Comparison of ENCODE assay signal across 1 cellular context in genomic region chr1:20661235-20662109, GRCh38.
TF ChIP-seq lines count a peak whose summit lies in the region.

Gene DDOST (minus strand): TSS chr1:20661369. CDS start chr1:20661350, 19 bp downstream.

TF ChIP-seq in HepG2, 621 proteins besides CTCF, POLR2A, EP300 and RAD21 (continued from another document and continues in another):
- TF ChIP-seq ZNF503 (CRISPR knock-in tag; IDR thresholded peaks at IDR 0.05), result 0 out of 2 replicates have a peak, but pooled peaks have one; percentile 32
- TF ChIP-seq ESRRA (CRISPR knock-in tag; IDR thresholded peaks at IDR 0.05; ENCODE audit: low read depth), result no peak
- no peak; the same call in 1 of the 2 replicates for TF ChIP-seq ZNF580 (CRISPR knock-in tag; IDR thresholded peaks at IDR 0.05; ENCODE audit: borderline replicate concordance, low read depth)
- peak; percentile 41; the same call in 1 of the 2 replicates for TF ChIP-seq HOMEZ (CRISPR knock-in tag; IDR thresholded peaks at IDR 0.05; ENCODE audit: low read depth)
- TF ChIP-seq RCOR2 (CRISPR knock-in tag; IDR thresholded peaks at IDR 0.05), result no peak
- TF ChIP-seq CREB1 (IDR thresholded peaks at IDR 0.05), result peak; percentile 66
- peak; percentile 88 for TF ChIP-seq CREB1 (CRISPR knock-in tag; IDR thresholded peaks at IDR 0.05)
- peak; percentile 68; the same call in 1 of the 2 replicates for TF ChIP-seq ZBTB34 (CRISPR knock-in tag; IDR thresholded peaks at IDR 0.05)
- TF ChIP-seq CREB3 (CRISPR knock-in tag; IDR thresholded peaks at IDR 0.05), result no peak
- TF ChIP-seq ZSCAN9 (CRISPR knock-in tag; IDR thresholded peaks at IDR 0.05; ENCODE audit: borderline replicate concordance), result peak; percentile 62; the same call in 1 of the 2 replicates
- TF ChIP-seq NFKBIZ (CRISPR knock-in tag; IDR thresholded peaks at IDR 0.05), result no peak
- 0 out of 2 replicates have a peak, but pooled peaks have one; percentile 45 for TF ChIP-seq IRX3 (CRISPR knock-in tag; IDR thresholded peaks at IDR 0.05; ENCODE audit: borderline replicate concordance, low read depth)
- TF ChIP-seq ELF1 (CRISPR knock-in tag; IDR thresholded peaks at IDR 0.05), result peak; percentile 98
- no peak for TF ChIP-seq ZBTB49 (CRISPR knock-in tag; IDR thresholded peaks at IDR 0.05; ENCODE audit: borderline replicate concordance)
- peak; percentile 30; the same call in 1 of the 2 replicates for TF ChIP-seq ZNF230 (CRISPR knock-in tag; IDR thresholded peaks at IDR 0.05)
- no peak; the same call in 1 of the 2 replicates for TF ChIP-seq FOSL2 (CRISPR knock-in tag; IDR thresholded peaks at IDR 0.05)
- TF ChIP-seq ZNF274 (CRISPR knock-in tag; IDR thresholded peaks at IDR 0.05), result 0 out of 2 replicates have a peak, but pooled peaks have one; percentile 31
- TF ChIP-seq ZNF607 (CRISPR knock-in tag; IDR thresholded peaks at IDR 0.05; ENCODE audit: borderline replicate concordance), result peak; percentile 81
- TF ChIP-seq ZNF263 (CRISPR knock-in tag; IDR thresholded peaks at IDR 0.05), result peak; percentile 94
- no peak for TF ChIP-seq ZNF343 (CRISPR knock-in tag; IDR thresholded peaks at IDR 0.05)
- peak; percentile 43; the same call in 1 of the 2 replicates for TF ChIP-seq CHD2 (IDR thresholded peaks at IDR 0.05; ENCODE audit: low read depth, low read length)
- TF ChIP-seq KDM5B (CRISPR knock-in tag; IDR thresholded peaks at IDR 0.05; ENCODE audit: borderline replicate concordance), result peak; percentile 31; the same call in 1 of the 2 replicates
- TF ChIP-seq TBP (CRISPR knock-in tag; IDR thresholded peaks at IDR 0.05), result no peak
- TF ChIP-seq ZFX (CRISPR knock-in tag; IDR thresholded peaks at IDR 0.05; ENCODE audit: low read depth), result peak; percentile 94
- 0 out of 2 replicates have a peak, but pooled peaks have one; percentile 14 for TF ChIP-seq KLF6 (CRISPR knock-in tag; IDR thresholded peaks at IDR 0.05)
- TF ChIP-seq MXI1 (IDR thresholded peaks at IDR 0.05; ENCODE audit: borderline replicate concordance, low read depth, low read length), result peak; percentile 68; the same call in 1 of the 3 replicates
- peak; percentile 41; the same call in 1 of the 2 replicates for TF ChIP-seq ARNTL (CRISPR knock-in tag; IDR thresholded peaks at IDR 0.05)
- TF ChIP-seq RBFOX2 (IDR thresholded peaks at IDR 0.05; ENCODE audit: low read depth, low read length), result peak; percentile 95
- TF ChIP-seq ZBTB20 (CRISPR knock-in tag; IDR thresholded peaks at IDR 0.05; ENCODE audit: borderline replicate concordance, low read depth), result no peak; the same call in 1 of the 2 replicates
- TF ChIP-seq TFAP4 (IDR thresholded peaks at IDR 0.05; ENCODE audit: borderline replicate concordance, low read depth), result peak; percentile 55; the same call in 1 of the 2 replicates
- peak; percentile 19; the same call in 1 of the 2 replicates for TF ChIP-seq NRL (CRISPR knock-in tag; IDR thresholded peaks at IDR 0.05; ENCODE audit: borderline replicate concordance)
- peak; percentile 90 for TF ChIP-seq ZNF687 (CRISPR knock-in tag; IDR thresholded peaks at IDR 0.05)
- TF ChIP-seq HMGXB3 (CRISPR knock-in tag; IDR thresholded peaks at IDR 0.05; ENCODE audit: borderline replicate concordance), result peak; percentile 40; the same call in 1 of the 2 replicates
- peak; percentile 12; the same call in 1 of the 2 replicates for TF ChIP-seq FOXA3 (CRISPR knock-in tag; IDR thresholded peaks at IDR 0.05)
- TF ChIP-seq ZNF652 (CRISPR knock-in tag; IDR thresholded peaks at IDR 0.05; ENCODE audit: borderline replicate concordance, low read depth), result no peak
